9 cellular contexts compared by ENCODE assay signal in genomic region chr3:181694805-181695660, GRCh38. TPM values are rescaled to one million over a fixed set of nuclear protein-coding genes. Genes with fewer than 3 reads are reported as not detected.
DNase-seq lines count a peak whose midpoint lies in the region; ATAC-seq and TF ChIP-seq lines count a peak whose summit lies in the region.
"Had no signal": no experiment of that assay in that cellular context is flagged by ENCODE, and none has a peak within 500 bp of the region (broad histone marks: within the 10 kb centered on the region; RNA-seq: fewer than 3 reads in every experiment).

No MANE protein-coding gene starts in this region.

- H3K27me3 ChIP-seq in HUES48 (ENCODE audit: control insufficient read depth, insufficient read depth, low read length) (peaks cover 48% of the 10 kb centered on the region), ectodermal cell (ENCODE audit: control insufficient read depth, insufficient read depth, low read length, poor library complexity, severe bottlenecking) (peaks cover 25% of the 10 kb centered on the region), liver (ENCODE audit: control insufficient read depth in 4 of 4, insufficient read depth in 4 of 4, low read length in 3 of 4) (peaks cover 6 to 17% (median 8%) of the 10 kb centered on the region in 4 donors), subcutaneous abdominal adipose tissue (ENCODE audit: control insufficient read depth in 5 of 5, insufficient read depth in 4 of 5, low read length in 5 of 5) (peaks cover 22 to 44% (median 39%) of the 10 kb centered on the region in 5 donors)

- TF ChIP-seq CTCF in liver (IDR thresholded peaks at IDR 0.05; ENCODE audit: low read depth, low read length, missing input control): no peak

- DNase-seq in amniotic stem cell (lab: John Stamatoyannopoulos, UW) (no peak), NCI-H345 treated with DMSO at 0.1 percent for 48 hours (lab: John Stamatoyannopoulos, UW; ENCODE audit: unreplicated experiment) (no peak)
- DNase-seq: T1000 had no signal

- H3K4me3 ChIP-seq in HUES48 (ENCODE audit: low read depth, low read length) (peak overlapping the region; percentile 74), ectodermal cell (ENCODE audit: insufficient read depth, low read depth, low read length) (peak overlapping the region; percentile 42), liver (ENCODE audit: low read depth in 1 of 3, low read length in 3 of 3) (peak overlapping the region; percentile 20 to 63 (median 41)), subcutaneous abdominal adipose tissue (ENCODE audit: low read depth in 1 of 5, low read length in 5 of 5) (peak overlapping the region; percentile 53 to 68 (median 61))

- ATAC-seq in HG03025 (IDR thresholded peaks at IDR 0.05; ENCODE audit: low FRiP score, unreplicated experiment): no peak
- no peak for ATAC-seq in HG02571 (IDR thresholded peaks at IDR 0.05; ENCODE audit: unreplicated experiment)

- WGBS in ectodermal cell, 2 experiments: 23% methylated on average over 53 of the region's 53 CpGs
- 10% methylated on average over 53 of the region's 53 CpGs for WGBS in liver

- H3K36me3 ChIP-seq in HUES48 (ENCODE audit: control insufficient read depth, insufficient read depth, low read length) (no peaks in the 10 kb centered on the region), ectodermal cell (ENCODE audit: control insufficient read depth, insufficient read depth, low read length) (no peaks in the 10 kb centered on the region), liver (ENCODE audit: control insufficient read depth in 4 of 4, insufficient read depth in 3 of 4, low read depth in 1 of 4, low read length in 3 of 4) (no peaks in the 10 kb centered on the region), subcutaneous abdominal adipose tissue (ENCODE audit: control insufficient read depth in 5 of 5, insufficient read depth in 5 of 5, low read length in 5 of 5) (no peaks in the 10 kb centered on the region)

- H3K27ac ChIP-seq in HUES48 (ENCODE audit: low read depth, low read length) (no peak overlapping the region), ectodermal cell (ENCODE audit: insufficient read depth, low read depth, low read length, poor library complexity, severe bottlenecking) (no peak overlapping the region), liver (ENCODE audit: low read depth in 1 of 2, low read length in 2 of 2) (no peak overlapping the region), subcutaneous abdominal adipose tissue (ENCODE audit: low read depth, low read length) (no peak overlapping the region)

- H3K4me1 ChIP-seq in HUES48 (ENCODE audit: control insufficient read depth, insufficient read depth, low read length) (peaks cover 45% of the 10 kb centered on the region), ectodermal cell (ENCODE audit: control insufficient read depth, insufficient read depth, low read length) (peaks cover 28% of the 10 kb centered on the region), liver (ENCODE audit: control insufficient read depth in 4 of 4, insufficient read depth in 4 of 4, low read length in 3 of 4) (peaks cover 6 to 16% (median 13%) of the 10 kb centered on the region in 4 donors), subcutaneous abdominal adipose tissue (ENCODE audit: control insufficient read depth in 5 of 5, insufficient read depth in 5 of 5, low read length in 5 of 5) (peaks cover 3 to 21% (median 17%) of the 10 kb centered on the region in 5 donors)

- H3K9me3 ChIP-seq in HUES48 (ENCODE audit: control insufficient read depth, insufficient read depth, low read length): no peaks in the 10 kb centered on the region
- no peaks in the 10 kb centered on the region for H3K9me3 ChIP-seq in ectodermal cell (ENCODE audit: control insufficient read depth, low read length)
- no peaks in the 10 kb centered on the region for H3K9me3 ChIP-seq in liver (ENCODE audit: control insufficient read depth in 4 of 4, low read length in 3 of 4)
- no peaks in the 10 kb centered on the region for H3K9me3 ChIP-seq in subcutaneous abdominal adipose tissue (ENCODE audit: control insufficient read depth in 5 of 5, low read length in 5 of 5)

- H3K9ac ChIP-seq in HUES48 (ENCODE audit: low read depth, low read length) (peak overlapping the region; percentile 50), liver (ENCODE audit: low read depth in 1 of 2, low read length in 2 of 2) (no peak overlapping the region), subcutaneous abdominal adipose tissue (ENCODE audit: low read length in 5 of 5) (peak overlapping the region in 3 of 5 donors; percentile 20 to 57 (median 29))

- no peak for TF ChIP-seq RAD21 in liver (IDR thresholded peaks at IDR 0.05)

TF ChIP-seq in liver, 16 proteins besides CTCF, POLR2A, EP300 and RAD21:
- no peak for TF ChIP-seq HNF4G (IDR thresholded peaks at IDR 0.05)
- no peak for TF ChIP-seq ZBTB33 (IDR thresholded peaks at IDR 0.05)
- no peak for TF ChIP-seq JUND (IDR thresholded peaks at IDR 0.05)
- no peak for TF ChIP-seq REST (IDR thresholded peaks at IDR 0.05)
- no peak for TF ChIP-seq MAX (IDR thresholded peaks at IDR 0.05)
TF ChIP-seq in liver: peak in this region for 0.

RNA-seq across cellular contexts. Expression of gene SOX2, which starts 16.7 kb away (rescaled TPM):
- polyA plus RNA-seq in ectodermal cell (2013, experiment 1 of 4): 253 TPM
- 302 TPM for polyA plus RNA-seq in ectodermal cell (2013, experiment 2 of 4)
- 273 TPM for polyA plus RNA-seq in ectodermal cell (2013, experiment 3 of 4)
- polyA plus RNA-seq in ectodermal cell (2013, experiment 4 of 4): 302 TPM
- total RNA-seq in liver: not detected
- under 1 TPM in 1 of 2 donors, not detected in 1; 0.02 TPM for polyA plus RNA-seq in liver

Comparison
In these comparisons a context has a peak if more than half of its experiments do, and no peak if none do; other contexts are left out.
1. H3K9ac ChIP-seq: peak in HUES48 (single experiment) and subcutaneous abdominal adipose tissue (3 of 5); none in liver (0 of 2).
2. Peak in every context shown above with its lines, with median percentiles within 50 percentile points of each other: H3K4me3 ChIP-seq.